In the genomic region with DNA sequence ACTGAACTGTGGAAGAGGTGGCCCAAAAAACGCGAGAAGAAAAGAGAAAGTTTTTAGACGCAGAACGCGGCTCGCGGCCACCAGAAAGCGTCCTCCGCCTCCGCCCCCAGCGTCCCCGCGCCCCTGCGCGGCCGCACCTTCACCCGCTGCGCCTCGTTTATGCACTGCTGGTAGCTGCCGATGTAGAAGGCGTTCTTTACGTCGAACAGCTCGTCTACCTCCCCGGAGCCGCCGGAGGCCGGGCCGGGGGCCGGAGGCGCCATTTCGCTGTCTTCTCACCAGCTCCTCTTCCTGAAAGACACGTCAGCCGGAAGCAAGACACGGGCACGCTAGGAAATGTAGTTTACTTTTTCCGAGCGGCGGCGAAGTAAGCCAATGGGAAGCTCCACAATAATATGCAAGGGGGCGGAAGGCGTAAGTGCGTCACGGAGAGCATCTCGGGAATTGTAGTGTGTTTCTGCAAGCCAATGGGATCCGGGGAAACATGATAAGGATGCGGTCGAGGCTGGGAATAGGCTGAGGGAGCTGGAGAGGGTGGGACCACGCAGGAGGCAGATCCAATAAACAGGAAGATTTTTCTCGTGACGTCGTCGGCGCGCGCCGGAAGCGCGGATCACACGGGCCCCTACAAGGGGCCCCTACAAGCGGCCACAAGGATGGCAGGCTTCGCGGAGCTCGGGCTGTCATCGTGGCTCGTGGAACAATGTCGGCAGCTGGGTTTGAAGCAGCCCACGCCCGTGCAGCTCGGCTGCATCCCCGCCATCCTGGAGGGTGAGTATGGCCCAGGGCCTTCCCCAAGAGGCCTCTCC, we compare ENCODE assay signal across 8 cellular contexts. TPM values are rescaled to one million over a fixed set of nuclear protein-coding genes. Genes with fewer than 3 reads are reported as not detected.
DNase-seq lines count a peak whose midpoint lies in the region; ATAC-seq and TF ChIP-seq lines count a peak whose summit lies in the region.

A gene (minus strand): TSS at position 302 of the 809 bp plus-strand sequence. CDS start 39 bp downstream, at position 263.
A gene with protein sequence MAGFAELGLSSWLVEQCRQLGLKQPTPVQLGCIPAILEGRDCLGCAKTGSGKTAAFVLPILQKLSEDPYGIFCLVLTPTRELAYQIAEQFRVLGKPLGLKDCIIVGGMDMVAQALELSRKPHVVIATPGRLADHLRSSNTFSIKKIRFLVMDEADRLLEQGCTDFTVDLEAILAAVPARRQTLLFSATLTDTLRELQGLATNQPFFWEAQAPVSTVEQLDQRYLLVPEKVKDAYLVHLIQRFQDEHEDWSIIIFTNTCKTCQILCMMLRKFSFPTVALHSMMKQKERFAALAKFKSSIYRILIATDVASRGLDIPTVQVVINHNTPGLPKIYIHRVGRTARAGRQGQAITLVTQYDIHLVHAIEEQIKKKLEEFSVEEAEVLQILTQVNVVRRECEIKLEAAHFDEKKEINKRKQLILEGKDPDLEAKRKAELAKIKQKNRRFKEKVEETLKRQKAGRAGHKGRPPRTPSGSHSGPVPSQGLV (plus strand): TSS at position 630 of the 809 bp plus-strand sequence. CDS start 27 bp downstream, at position 657.

- peak within 1 kb of the TSS; percentile 79 to 86 for H3K27ac ChIP-seq in testis

- H3K27me3 ChIP-seq in testis: no peaks in the 10 kb centered on the region

- DNase-seq in NCI-H1105 (lab: John Stamatoyannopoulos, UW) (peak; percentile 99), SKM-1 treated with dmso at 0.1 percent for 144 hours (lab: John Stamatoyannopoulos, UW; ENCODE audit: unreplicated experiment) (peak; percentile 100), glomerular visceral epithelial cell (ENCODE audit: extremely low spot score) (peak; percentile 100), omental fat pad (ENCODE audit: low spot score) (peak; percentile 96), testis (peak; percentile 100)

- H3K4me3 ChIP-seq in GM08714 (ENCODE audit: low read length) (peak within 1 kb of the TSS; percentile 99), testis (peak within 1 kb of the TSS; percentile 81 to 82)

- H3K9me3 ChIP-seq in testis: no peaks in the 10 kb centered on the region

- TF ChIP-seq CTCF in omental fat pad (IDR thresholded peaks at IDR 0.05): no peak
- TF ChIP-seq CTCF in testis (IDR thresholded peaks at IDR 0.05): peak in 1 of 3 experiments; percentile 22

- H3K36me3 ChIP-seq in testis (ENCODE audit: low read depth, missing control alignments): no peaks in the 10 kb centered on the region

- peaks cover 20% of the 10 kb centered on the region for H3K4me1 ChIP-seq in testis

- peak within 1 kb of the TSS; percentile 99 for H3K4me3 Mint-ChIP-seq in activated naive CD8-positive, alpha-beta T cell

- peak; percentile 34 for TF ChIP-seq POLR2A in testis (IDR thresholded peaks at IDR 0.05)

- ATAC-seq in HG02610 (IDR thresholded peaks at IDR 0.05; ENCODE audit: unreplicated experiment): peak; percentile 90
- ATAC-seq in omental fat pad (ENCODE audit: low FRiP score): peak; percentile 99

- peaks cover 39% of the 10 kb centered on the region for H3K4me1 Mint-ChIP-seq in activated naive CD8-positive, alpha-beta T cell (ENCODE audit: low read depth)

- 1% methylated on average over 45 to 71 of the region's 71 CpGs for WGBS in testis, 2 donors

- H3K36me3 Mint-ChIP-seq in activated naive CD8-positive, alpha-beta T cell: no peaks in the 10 kb centered on the region

- intact Hi-C loops in testis (cut with DNase I; ENCODE audit: low total_unique reads): no loop called here

- peak within 1 kb of the TSS; percentile 97 for H3K27ac Mint-ChIP-seq in activated naive CD8-positive, alpha-beta T cell

- no peaks in the 10 kb centered on the region for H3K9me3 Mint-ChIP-seq in activated naive CD8-positive, alpha-beta T cell (ENCODE audit: low read depth)

- H3K27me3 Mint-ChIP-seq in activated naive CD8-positive, alpha-beta T cell: no peaks in the 10 kb centered on the region

RNA-seq across cellular contexts. Expression of the first gene that starts in this region (rescaled TPM):
- total RNA-seq in omental fat pad (100 to 1,000 TPM; 158 to 202 (median 169) TPM), testis (100 to 1,000 TPM; 490 to 692 TPM)
- 343 TPM for polyA plus RNA-seq in testis (ENCODE audit: insufficient read depth, low read depth, low replicate concordance)

RNA-seq across cellular contexts. Expression of the second gene that starts in this region (rescaled TPM):
- total RNA-seq in omental fat pad (10 to 100 TPM; 29.8 to 73.9 (median 36.6) TPM), testis (10 to 100 TPM; 84.8 to 95.6 TPM)
- 65.6 TPM for polyA plus RNA-seq in testis (ENCODE audit: insufficient read depth, low read depth, low replicate concordance)

Comparison
In these comparisons a context has a peak if more than half of its experiments do, and no peak if none do; other contexts are left out.
1. Peak in every context shown above with its lines: DNase-seq, ATAC-seq, H3K4me3 ChIP-seq and H3K27ac ChIP-seq.